ENCODE assay signal across 21 cellular contexts in genomic region chr1:188371295-188371806, GRCh38.
"Had no signal": no experiment of that assay in that cellular context is flagged by ENCODE, and none has a peak within 500 bp of the region (broad histone marks: within the 10 kb centered on the region; RNA-seq: fewer than 3 reads in every experiment).

No MANE protein-coding gene starts in this region.

- FAIRE-seq: keratinocyte had no signal

- H3K9me3 Mint-ChIP-seq: dendritic cell treated with granulocyte-macrophage colony-stimulating factor and Interleukin-4, amounts not matched to agents 40 ng/mL and 50 ng/mL, for 4 days; mesothelial cell of epicardium had no signal

- H3K36me3 Mint-ChIP-seq: memory B cell, mesothelial cell of epicardium, natural killer cell had no signal

- H3K27me3 ChIP-seq: esophagus squamous epithelium, gastroesophageal sphincter, stomach, transverse colon had no signal

- H3K4me1 Mint-ChIP-seq: memory B cell, natural killer cell, neural crest cell had no signal

- H3K4me1 ChIP-seq: esophagus squamous epithelium, gastroesophageal sphincter, left ventricle myocardium inferior, lower lobe of right lung, stomach, transverse colon had no signal

- H3K36me3 ChIP-seq: esophagus squamous epithelium, gastroesophageal sphincter, left ventricle myocardium inferior, lower lobe of right lung, stomach, thoracic aorta, transverse colon had no signal

- H3K27ac ChIP-seq: esophagus squamous epithelium, gastroesophageal sphincter, left ventricle myocardium inferior, lower lobe of right lung, stomach, thoracic aorta, transverse colon had no signal

- H3K27ac Mint-ChIP-seq: dendritic cell treated with granulocyte-macrophage colony-stimulating factor and Interleukin-4, amounts not matched to agents 40 ng/mL and 50 ng/mL, for 4 days; effector memory CD8-positive, alpha-beta T cell; memory B cell; mesothelial cell of epicardium; natural killer cell had no signal

- H3K4me3 Mint-ChIP-seq: dendritic cell treated with granulocyte-macrophage colony-stimulating factor and Interleukin-4, amounts not matched to agents 40 ng/mL and 50 ng/mL, for 4 days; effector memory CD8-positive, alpha-beta T cell; memory B cell; mesothelial cell of epicardium; natural killer cell; neural crest cell had no signal

- H3K27me3 Mint-ChIP-seq: dendritic cell treated with granulocyte-macrophage colony-stimulating factor and Interleukin-4, amounts not matched to agents 40 ng/mL and 50 ng/mL, for 4 days; effector memory CD8-positive, alpha-beta T cell; memory B cell had no signal

- H3K9me3 ChIP-seq: esophagus squamous epithelium, gastroesophageal sphincter, left ventricle myocardium inferior, lower lobe of right lung, thoracic aorta, transverse colon had no signal

- ATAC-seq: effector memory CD8-positive, alpha-beta T cell; gastroesophageal sphincter; lower lobe of right lung; natural killer cell; sciatic nerve had no signal

- DNase-seq: effector memory CD8-positive, alpha-beta T cell; esophagus squamous epithelium; foreskin fibroblast; glutamatergic neuron; left ventricle myocardium inferior; lower lobe of right lung; natural killer cell; posterior cingulate gyrus; stimulated activated CD4-positive, alpha-beta T cell treated with anti-CD3 and anti-CD28 coated beads, Interleukin-12 subunit alpha, Interleukin-12 subunit beta, amount 100 ng/mL, for 4 hours; stimulated activated naive CD4-positive, alpha-beta T cell; stomach; substantia nigra; transverse colon had no signal

- H3K4me3 ChIP-seq: esophagus squamous epithelium, gastroesophageal sphincter, left ventricle myocardium inferior, lower lobe of right lung, stomach, thoracic aorta, transverse colon had no signal
